ENCODE assay signal across 9 cellular contexts in genomic region chr12:1660304-1661187, GRCh38. TPM values are rescaled to one million over a fixed set of nuclear protein-coding genes. Genes with fewer than 3 reads are reported as not detected.
A peak's percentile ranks its signal among the peaks of the same experiment; 100 is the strongest.
DNase-seq lines count a peak whose midpoint lies in the region; ATAC-seq, FAIRE-seq and TF ChIP-seq lines count a peak whose summit lies in the region.
"Had no signal": no experiment of that assay in that cellular context is flagged by ENCODE, and none has a peak within 500 bp of the region (broad histone marks: within the 10 kb centered on the region; RNA-seq: fewer than 3 reads in every experiment).

No MANE protein-coding gene starts in this region.

- DNase-seq in activated gamma-delta T cell treated with Interleukin-2 at 50 U/mL for 16 hours, result peak; percentile 40
- DNase-seq in activated gamma-delta T cell (lab: John Stamatoyannopoulos, UW), result no peak
- peak; percentile 98 for DNase-seq in bronchial epithelial cell (ENCODE audit: low read depth)
- peak; percentile 90 for DNase-seq in lung (ENCODE audit: low spot score)
- peak in 5 of 6 experiments; percentile 16 to 44 (median 25) for DNase-seq in stimulated activated naive CD4-positive, alpha-beta T cell (lab: John Stamatoyannopoulos, UW)
- DNase-seq in HAP-1 (ENCODE audit: low spot score in 2 of 2), result no peak
- no peak for DNase-seq in MG63

- H3K27me3 ChIP-seq in bronchial epithelial cell (ENCODE audit: control insufficient read depth, insufficient read depth, low read length) (no peaks in the 10 kb centered on the region), lung (ENCODE audit: control insufficient read depth, insufficient read depth) (no peaks in the 10 kb centered on the region), HAP-1 (ENCODE audit: low read depth) (no peaks in the 10 kb centered on the region), MG63 (no peaks in the 10 kb centered on the region)

- peaks cover 0 to 2% of the 10 kb centered on the region in 2 donors for H3K9me3 ChIP-seq in lung (ENCODE audit: control insufficient read depth in 2 of 2, insufficient read depth in 1 of 2, low read length in 1 of 2)
- no peaks in the 10 kb centered on the region for H3K9me3 ChIP-seq in HAP-1
- no peaks in the 10 kb centered on the region for H3K9me3 ChIP-seq in MG63

- in situ Hi-C loops in HAP-1 (cut with MboI; ENCODE audit: low sequenced_read_pairs), result no loop called here

- H3K4me1 ChIP-seq in lung (ENCODE audit: control insufficient read depth in 2 of 2, insufficient read depth in 2 of 2, low read length in 2 of 2), result peaks cover 0 to 11% of the 10 kb centered on the region in 2 donors
- H3K4me1 ChIP-seq in HAP-1, result no peaks in the 10 kb centered on the region

- WGBS in lung, 2 donors, result 43 to 50% methylated on average over 16 to 18 of the region's 20 CpGs

- peak; percentile 97 for FAIRE-seq in bronchial epithelial cell (lab: Jason Lieb, UNC)

- ATAC-seq in lung (ENCODE audit: insufficient read depth, low FRiP score) (peak; percentile 16), GM21526 (IDR thresholded peaks at IDR 0.05; ENCODE audit: low FRiP score, unreplicated experiment) (no peak)

- H3K36me3 ChIP-seq in bronchial epithelial cell (ENCODE audit: control insufficient read depth, insufficient read depth, low read length), result no peaks in the 10 kb centered on the region
- H3K36me3 ChIP-seq in lung (ENCODE audit: control insufficient read depth in 2 of 2, insufficient read depth in 2 of 2, low read length in 2 of 2), result no peaks in the 10 kb centered on the region
- H3K36me3 ChIP-seq in HAP-1 (replicated peaks), result no peaks in the 10 kb centered on the region
- H3K36me3 ChIP-seq in MG63, result peaks cover 17% of the 10 kb centered on the region

- TF ChIP-seq CTCF in bronchial epithelial cell (IDR thresholded peaks at IDR 0.05; ENCODE audit: insufficient read depth, low read length, severe bottlenecking) (no peak), lung (IDR thresholded peaks at IDR 0.05; ENCODE audit: control extremely low read depth, extremely low read depth) (no peak)

- peak overlapping the region; percentile 91 to 92 for H3K27ac ChIP-seq in lung (ENCODE audit: low read depth in 1 of 2, low read length in 1 of 2)
- H3K27ac ChIP-seq: C4-2B had no signal

- H3K4me3 ChIP-seq in bronchial epithelial cell (ENCODE audit: low read depth, low read length) (peak overlapping the region; percentile 11), lung (no peak overlapping the region), HAP-1 (no peak overlapping the region), MG63 (no peak overlapping the region)

RNA-seq across cellular contexts. Expression of gene ADIPOR2, which starts 30.3 kb away (rescaled TPM):
- 41.6 and 61.2 TPM in 2 replicates for total RNA-seq in bronchial epithelial cell
- total RNA-seq in lung, result 10 to 100 TPM; 58.5 to 61.1 TPM
- 10 to 100 TPM; 31.9 to 48.8 TPM for polyA plus RNA-seq in lung
- 41.6 and 50.4 TPM in 2 replicates for total RNA-seq in MG63 (2014; rRNA removed; shearing (Covaris generic); ENCODE audit: low replicate concordance)

RNA-seq across cellular contexts. Expression of gene WNT5B, which starts 31.5 kb away (rescaled TPM):
- 0.77 and 0.79 TPM in 2 replicates for total RNA-seq in bronchial epithelial cell
- total RNA-seq in lung, result 10 to 100 TPM in 1 of 2 donors, 1 to 10 TPM in 1; 7.8 to 12.6 TPM
- 1 to 10 TPM; 2.8 to 3.6 TPM for polyA plus RNA-seq in lung
- 208 and 341 TPM in 2 replicates for total RNA-seq in MG63 (2014; rRNA removed; shearing (Covaris generic); ENCODE audit: low replicate concordance)

Comparison
In these comparisons a context has a peak if more than half of its experiments do, and no peak if none do; other contexts are left out.
1. DNase-seq: peak in activated gamma-delta T cell treated with Interleukin-2 at 50 U/mL for 16 hours (single experiment), bronchial epithelial cell (single experiment), lung (single experiment) and stimulated activated naive CD4-positive, alpha-beta T cell (5 of 6); none in activated gamma-delta T cell (single experiment), HAP-1 (0 of 2) and MG63 (single experiment).
2. RNA of gene WNT5B, which starts 31.5 kb away (total RNA-seq): 208 to 341 TPM in MG63; 7.8 to 12.6 TPM in lung and 0.77 to 0.79 TPM in bronchial epithelial cell; every median in the first group is over 10 times any median in the second.